Comparison of ENCODE assay signal across 1 cellular context in genomic region chr7:77702451-77703219, GRCh38.
TF ChIP-seq lines count a peak whose summit lies in the region.

No MANE protein-coding gene starts in this region.

TF ChIP-seq in WTC11, 78 proteins besides CTCF, POLR2A, EP300 and RAD21 (continued from another document):
- TF ChIP-seq ZNF532 (CRISPR knock-in tag; IDR thresholded peaks at IDR 0.05; ENCODE audit: borderline replicate concordance) (no peak), NR1H2 (CRISPR knock-in tag; IDR thresholded peaks at IDR 0.05) (no peak), PRRX2 (CRISPR knock-in tag; IDR thresholded peaks at IDR 0.05) (no peak), FOXP4 (CRISPR knock-in tag; IDR thresholded peaks at IDR 0.05) (no peak), MXD4 (CRISPR knock-in tag; IDR thresholded peaks at IDR 0.05; ENCODE audit: borderline replicate concordance) (no peak), E2F1 (CRISPR knock-in tag; IDR thresholded peaks at IDR 0.05) (no peak), RORB (CRISPR knock-in tag; IDR thresholded peaks at IDR 0.05) (no peak), GABPB1 (CRISPR knock-in tag; IDR thresholded peaks at IDR 0.05) (no peak), USF2 (CRISPR knock-in tag; IDR thresholded peaks at IDR 0.05) (no peak), NR3C1 (CRISPR knock-in tag; conservative IDR thresholded peaks at IDR 0.05; ENCODE audit: low read depth) (no peak)
- TF ChIP-seq, protein P1, sequence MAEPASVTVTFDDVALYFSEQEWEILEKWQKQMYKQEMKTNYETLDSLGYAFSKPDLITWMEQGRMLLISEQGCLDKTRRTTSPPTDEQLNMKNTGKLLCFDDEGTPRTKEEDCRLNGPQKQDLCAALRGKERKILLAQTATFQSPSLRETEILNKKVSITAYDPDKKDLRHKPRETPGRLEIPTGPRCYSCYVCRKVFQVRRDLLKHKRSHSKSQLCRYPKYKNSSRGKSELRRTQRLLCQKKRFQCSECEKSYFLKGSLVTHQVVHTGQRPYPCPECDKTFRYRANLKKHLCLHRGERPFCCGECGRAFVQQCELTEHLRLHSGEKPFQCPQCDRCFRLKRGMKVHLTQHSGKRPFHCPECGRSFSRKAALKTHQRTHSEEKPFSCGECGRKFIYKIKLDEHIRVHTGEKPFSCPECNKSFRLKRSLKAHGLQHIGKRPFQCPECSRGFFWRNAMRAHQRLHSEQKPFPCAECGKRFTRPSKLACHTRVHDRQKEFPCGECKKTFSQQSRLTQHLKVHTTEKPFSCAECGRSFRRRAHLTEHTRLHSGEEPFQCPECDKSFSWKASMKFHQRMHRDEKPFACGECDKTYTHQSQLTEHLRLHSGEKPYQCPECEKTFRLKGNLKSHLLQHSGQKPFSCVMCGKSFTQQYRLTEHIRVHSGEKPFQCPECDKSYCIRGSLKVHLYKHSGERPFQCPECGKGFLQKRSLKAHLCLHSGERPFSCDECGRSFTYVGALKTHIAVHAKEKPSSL (CRISPR knock-in tag; conservative IDR thresholded peaks at IDR 0.05): no peak
TF ChIP-seq in WTC11: peak in this region for 0.
